In the genomic region with DNA sequence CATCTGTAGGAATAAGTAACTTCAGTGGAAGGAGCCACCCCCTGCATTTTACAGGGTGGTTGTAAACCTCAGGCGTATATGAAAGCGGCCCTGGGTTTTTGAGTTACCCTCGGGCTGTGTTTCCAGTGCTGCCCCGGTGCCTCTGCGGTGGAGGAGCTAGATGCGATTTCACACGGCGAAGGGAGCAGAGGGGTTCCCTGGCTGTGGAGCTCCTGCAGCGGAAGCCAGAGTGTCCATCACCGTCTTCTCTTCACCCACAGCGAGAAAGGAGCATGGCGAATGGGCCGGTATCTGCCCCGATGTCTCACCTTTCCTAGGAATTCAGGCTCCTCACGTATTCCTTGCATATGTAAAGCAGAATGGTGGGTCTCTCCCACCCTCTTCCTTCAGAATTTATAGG, we compare ENCODE assay signal across 2 cellular contexts.
TF ChIP-seq lines count a peak whose summit lies in the region.

No MANE protein-coding gene starts in this region.

TF ChIP-seq in SK-N-SH, 30 proteins besides CTCF, POLR2A, EP300 and RAD21 (continued from another document):
- TF ChIP-seq FOSL2 (IDR thresholded peaks at IDR 0.05; ENCODE audit: borderline replicate concordance, low read depth) (no peak), MEF2A (IDR thresholded peaks at IDR 0.05; ENCODE audit: borderline replicate concordance, low read depth) (no peak), MXI1 (IDR thresholded peaks at IDR 0.05; ENCODE audit: low read depth, low read length) (no peak), TEAD4 (IDR thresholded peaks at IDR 0.05; ENCODE audit: borderline replicate concordance, insufficient read depth) (no peak), GABPA (IDR thresholded peaks at IDR 0.05; ENCODE audit: low read depth) (no peak)
- TF ChIP-seq, protein P1, sequence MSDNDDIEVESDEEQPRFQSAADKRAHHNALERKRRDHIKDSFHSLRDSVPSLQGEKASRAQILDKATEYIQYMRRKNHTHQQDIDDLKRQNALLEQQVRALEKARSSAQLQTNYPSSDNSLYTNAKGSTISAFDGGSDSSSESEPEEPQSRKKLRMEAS (IDR thresholded peaks at IDR 0.05; ENCODE audit: low read depth): no peak

TF ChIP-seq in SK-N-SH treated with all-trans-retinoic acid at 6 μM for 48 hours, 23 proteins besides CTCF, POLR2A, EP300 and RAD21 (continued from another document):
- TF ChIP-seq, protein P2, sequence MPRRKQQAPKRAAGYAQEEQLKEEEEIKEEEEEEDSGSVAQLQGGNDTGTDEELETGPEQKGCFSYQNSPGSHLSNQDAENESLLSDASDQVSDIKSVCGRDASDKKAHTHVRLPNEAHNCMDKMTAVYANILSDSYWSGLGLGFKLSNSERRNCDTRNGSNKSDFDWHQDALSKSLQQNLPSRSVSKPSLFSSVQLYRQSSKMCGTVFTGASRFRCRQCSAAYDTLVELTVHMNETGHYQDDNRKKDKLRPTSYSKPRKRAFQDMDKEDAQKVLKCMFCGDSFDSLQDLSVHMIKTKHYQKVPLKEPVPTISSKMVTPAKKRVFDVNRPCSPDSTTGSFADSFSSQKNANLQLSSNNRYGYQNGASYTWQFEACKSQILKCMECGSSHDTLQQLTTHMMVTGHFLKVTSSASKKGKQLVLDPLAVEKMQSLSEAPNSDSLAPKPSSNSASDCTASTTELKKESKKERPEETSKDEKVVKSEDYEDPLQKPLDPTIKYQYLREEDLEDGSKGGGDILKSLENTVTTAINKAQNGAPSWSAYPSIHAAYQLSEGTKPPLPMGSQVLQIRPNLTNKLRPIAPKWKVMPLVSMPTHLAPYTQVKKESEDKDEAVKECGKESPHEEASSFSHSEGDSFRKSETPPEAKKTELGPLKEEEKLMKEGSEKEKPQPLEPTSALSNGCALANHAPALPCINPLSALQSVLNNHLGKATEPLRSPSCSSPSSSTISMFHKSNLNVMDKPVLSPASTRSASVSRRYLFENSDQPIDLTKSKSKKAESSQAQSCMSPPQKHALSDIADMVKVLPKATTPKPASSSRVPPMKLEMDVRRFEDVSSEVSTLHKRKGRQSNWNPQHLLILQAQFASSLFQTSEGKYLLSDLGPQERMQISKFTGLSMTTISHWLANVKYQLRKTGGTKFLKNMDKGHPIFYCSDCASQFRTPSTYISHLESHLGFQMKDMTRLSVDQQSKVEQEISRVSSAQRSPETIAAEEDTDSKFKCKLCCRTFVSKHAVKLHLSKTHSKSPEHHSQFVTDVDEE (CRISPR knock-in tag; IDR thresholded peaks at IDR 0.05): no peak
- no peak for TF ChIP-seq CSRNP3 (CRISPR knock-in tag; IDR thresholded peaks at IDR 0.05)
- no peak for TF ChIP-seq POU6F1 (CRISPR knock-in tag; IDR thresholded peaks at IDR 0.05; ENCODE audit: borderline replicate concordance, low read depth)
- no peak for TF ChIP-seq BACH2 (CRISPR knock-in tag; IDR thresholded peaks at IDR 0.05; ENCODE audit: borderline replicate concordance)
- no peak for TF ChIP-seq OSR1 (CRISPR knock-in tag; IDR thresholded peaks at IDR 0.05)
- no peak for TF ChIP-seq ZFP3 (CRISPR knock-in tag; IDR thresholded peaks at IDR 0.05)
TF ChIP-seq in SK-N-SH treated with all-trans-retinoic acid at 6 μM for 48 hours: peak in this region for 0.
